Comparison of ENCODE assay signal across 15 cellular contexts in genomic region chrX:23118163-23118562, GRCh38.
"Had no signal": no experiment of that assay in that cellular context is flagged by ENCODE, and none has a peak within 500 bp of the region (broad histone marks: within the 10 kb centered on the region; RNA-seq: fewer than 3 reads in every experiment).

No MANE protein-coding gene starts in this region.

- H3K27me3 ChIP-seq: MG63 had no signal

- DNase-seq: KBM-7, MG63, NCI-H1436, NCI-H1694, NCI-H187 treated with DMSO at 0.1 percent for 48 hours, NCI-H2171 treated with DMSO at 0.1 percent for 48 hours, NCI-H345, NCI-H446 treated with DMSO at 0.1 percent for 48 hours, NCI-H524, NCI-H774, SHP77, T-helper 1 cell had no signal

- H3K4me3 ChIP-seq: MG63, SK-N-MC had no signal

- H3K9me3 ChIP-seq: MG63 had no signal

- H3K36me3 ChIP-seq: MG63 had no signal

- H3K27ac ChIP-seq: RWPE1, SK-N-MC had no signal

- ATAC-seq: Panc1 had no signal
